23 cellular contexts compared by ENCODE assay signal in the genomic region with DNA sequence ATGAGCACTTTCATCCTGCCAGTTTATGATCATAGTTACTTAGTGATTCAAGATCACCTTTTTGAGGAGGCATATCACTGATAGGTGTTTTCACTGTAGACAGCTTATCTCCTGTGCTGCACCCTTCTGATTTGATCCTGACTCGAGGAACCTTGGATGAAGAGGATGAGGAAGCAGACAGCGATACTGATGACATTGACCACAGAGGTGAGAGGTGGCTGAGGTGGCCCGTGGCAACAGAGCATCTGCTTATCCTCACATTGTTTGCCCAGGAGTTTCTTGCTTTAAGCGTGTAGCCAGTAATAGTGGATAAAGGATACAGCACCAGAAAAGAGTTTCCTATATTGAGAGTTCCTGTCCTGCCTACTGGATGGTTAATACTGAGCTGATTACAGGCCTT. TPM values are rescaled to one million over a fixed set of nuclear protein-coding genes. Genes with fewer than 3 reads are reported as not detected.
DNase-seq lines count a peak whose midpoint lies in the region; ATAC-seq and TF ChIP-seq lines count a peak whose summit lies in the region.
"Had no signal": no experiment of that assay in that cellular context is flagged by ENCODE, and none has a peak within 500 bp of the region (broad histone marks: within the 10 kb centered on the region; RNA-seq: fewer than 3 reads in every experiment).

No MANE protein-coding gene starts in this region.

- no peaks in the 10 kb centered on the region for H3K9me3 ChIP-seq in T-helper 17 cell (ENCODE audit: control insufficient read depth, low read length, poor library complexity, severe bottlenecking)
- H3K9me3 ChIP-seq in neural progenitor cell (ENCODE audit: low read depth) = no peaks in the 10 kb centered on the region
- H3K9me3 ChIP-seq: Caco-2 had no signal

- H3K4me1 ChIP-seq in neural progenitor cell = no peaks in the 10 kb centered on the region
- H3K4me1 ChIP-seq: Caco-2 had no signal

- H3K27ac ChIP-seq in neural progenitor cell = no peak overlapping the region
- H3K27ac ChIP-seq: C4-2B had no signal

- H3K9me3 Mint-ChIP-seq in activated naive CD4-positive, alpha-beta T cell treated with anti-CD3 and anti-CD28 coated beads, Interleukin-2, amount 50 U/mL, for 72 hours = no peaks in the 10 kb centered on the region
- H3K9me3 Mint-ChIP-seq in activated naive CD4-positive, alpha-beta T cell treated with anti-CD3 and anti-CD28 coated beads, Interleukin-2, amount 10 ng/mL, durations not matched to agents 7 days and 5 days = no peaks in the 10 kb centered on the region
- H3K9me3 Mint-ChIP-seq in activated CD8-positive, alpha-beta T cell treated with anti-CD3 and anti-CD28 coated beads for 36 hours = no peaks in the 10 kb centered on the region
- H3K9me3 Mint-ChIP-seq in neural progenitor cell = no peaks in the 10 kb centered on the region
- H3K9me3 Mint-ChIP-seq: CD8-positive, alpha-beta T cell had no signal

- peaks cover 5 to 10% of the 10 kb centered on the region in 2 donors for H3K36me3 Mint-ChIP-seq in activated naive CD4-positive, alpha-beta T cell treated with anti-CD3 and anti-CD28 coated beads, Interleukin-2, amount 50 U/mL, for 72 hours
- peaks cover 36% of the 10 kb centered on the region for H3K36me3 Mint-ChIP-seq in activated naive CD4-positive, alpha-beta T cell treated with anti-CD3 and anti-CD28 coated beads, Interleukin-2, amount 10 ng/mL, durations not matched to agents 7 days and 5 days
- H3K36me3 Mint-ChIP-seq in T-helper 17 cell (ENCODE audit: low read depth) (peaks cover 9% of the 10 kb centered on the region), neural progenitor cell (peaks cover 8% of the 10 kb centered on the region)
- H3K36me3 Mint-ChIP-seq in activated CD8-positive, alpha-beta T cell treated with anti-CD3 and anti-CD28 coated beads for 36 hours (ENCODE audit: low read depth) = peaks cover 30% of the 10 kb centered on the region

- H4K20me1 ChIP-seq in neural progenitor cell (ENCODE audit: low read depth) = peaks cover 3% of the 10 kb centered on the region

- peak overlapping the region; percentile 39 to 58 for H3K27ac Mint-ChIP-seq in activated naive CD4-positive, alpha-beta T cell treated with anti-CD3 and anti-CD28 coated beads, Interleukin-2, amount 50 U/mL, for 72 hours
- no peak overlapping the region for H3K27ac Mint-ChIP-seq in activated naive CD4-positive, alpha-beta T cell treated with anti-CD3 and anti-CD28 coated beads, Interleukin-2, amount 10 ng/mL, durations not matched to agents 7 days and 5 days
- H3K27ac Mint-ChIP-seq in T-helper 17 cell (peak overlapping the region; percentile 32), neural progenitor cell (peak overlapping the region; percentile 17)
- H3K27ac Mint-ChIP-seq in activated CD8-positive, alpha-beta T cell treated with anti-CD3 and anti-CD28 coated beads for 36 hours = peak overlapping the region; percentile 20
- H3K27ac Mint-ChIP-seq: B cell; CD8-positive, alpha-beta T cell had no signal

- no peaks in the 10 kb centered on the region for H3K27me3 Mint-ChIP-seq in activated naive CD4-positive, alpha-beta T cell treated with anti-CD3 and anti-CD28 coated beads, Interleukin-2, amount 10 ng/mL, durations not matched to agents 7 days and 5 days
- H3K27me3 Mint-ChIP-seq in T-helper 17 cell (no peaks in the 10 kb centered on the region), neural progenitor cell (ENCODE audit: insufficient read depth, low read depth) (no peaks in the 10 kb centered on the region)
- H3K27me3 Mint-ChIP-seq in activated CD8-positive, alpha-beta T cell treated with anti-CD3 and anti-CD28 coated beads for 36 hours = no peaks in the 10 kb centered on the region
- H3K27me3 Mint-ChIP-seq: B cell had no signal

- CTCF ChIA-PET in activated naive CD4-positive, alpha-beta T cell treated with anti-CD3 and anti-CD28 coated beads, Interleukin-2, amount 10 ng/mL, durations not matched to agents 7 days and 5 days (lab: Charles Lee) = no interaction called here
- CTCF ChIA-PET in activated CD8-positive, alpha-beta T cell treated with anti-CD3 and anti-CD28 coated beads for 36 hours (lab: Charles Lee) = interaction anchor here (1.9 to 3.2 kb wide), 2 partner anchors 16 to 36 kb away, joined by 5 to 18 read pairs; partner anchors contain the start of gene SLC4A1AP

- no peaks in the 10 kb centered on the region for H3K79me2 ChIP-seq in neural progenitor cell (ENCODE audit: low read depth)

- no peak overlapping the region for H3K4me3 ChIP-seq in neural progenitor cell

- H3K4me1 Mint-ChIP-seq in activated naive CD4-positive, alpha-beta T cell treated with anti-CD3 and anti-CD28 coated beads, Interleukin-2, amount 10 ng/mL, durations not matched to agents 7 days and 5 days = no peaks in the 10 kb centered on the region
- H3K4me1 Mint-ChIP-seq in T-helper 17 cell (peaks cover 9% of the 10 kb centered on the region), neural progenitor cell (no peaks in the 10 kb centered on the region)
- peaks cover 4% of the 10 kb centered on the region for H3K4me1 Mint-ChIP-seq in activated CD8-positive, alpha-beta T cell treated with anti-CD3 and anti-CD28 coated beads for 36 hours (ENCODE audit: low read depth)
- H3K4me1 Mint-ChIP-seq: B cell had no signal

- POLR2A ChIA-PET in activated CD8-positive, alpha-beta T cell treated with anti-CD3 and anti-CD28 coated beads for 36 hours (lab: Charles Lee) = interaction anchor here (1.1 to 2.4 kb wide), 4 partner anchors 9 to 17 kb away, joined by 3 to 13 read pairs (median 6); partner anchors contain the start of genes SLC4A1AP and SUPT7L

- intact Hi-C loops in activated CD8-positive, alpha-beta T cell treated with anti-CD3 and anti-CD28 coated beads for 36 hours (cut with micrococcal nuclease) = no loop called here

- H2AFZ ChIP-seq in neural progenitor cell (replicated peaks) = no peak overlapping the region

- H3K36me3 ChIP-seq in neural progenitor cell = peaks cover 7% of the 10 kb centered on the region

- no peak overlapping the region for H3K4me3 Mint-ChIP-seq in activated naive CD4-positive, alpha-beta T cell treated with anti-CD3 and anti-CD28 coated beads, Interleukin-2, amount 10 ng/mL, durations not matched to agents 7 days and 5 days
- H3K4me3 Mint-ChIP-seq in T-helper 17 cell (no peak overlapping the region), neural progenitor cell (no peak overlapping the region)
- H3K4me3 Mint-ChIP-seq in activated CD8-positive, alpha-beta T cell treated with anti-CD3 and anti-CD28 coated beads for 36 hours = no peak overlapping the region
- H3K4me3 Mint-ChIP-seq: B cell; CD8-positive, alpha-beta T cell had no signal

- no peak overlapping the region for H3K9ac ChIP-seq in neural progenitor cell

- no peaks in the 10 kb centered on the region for H3K27me3 ChIP-seq in neural progenitor cell

- no peak overlapping the region for H3K4me2 ChIP-seq in neural progenitor cell

- TF ChIP-seq CTCF in activated CD8-positive, alpha-beta T cell treated with anti-CD3 and anti-CD28 coated beads for 36 hours (IDR thresholded peaks at IDR 0.05) = no peak
- TF ChIP-seq CTCF in neural progenitor cell (IDR thresholded peaks at IDR 0.05) = no peak

- ATAC-seq in activated naive CD4-positive, alpha-beta T cell treated with anti-CD3 and anti-CD28 coated beads, Interleukin-2, amount 50 U/mL, for 72 hours = no peak
- no peak for ATAC-seq in T-helper 17 cell
- ATAC-seq in activated CD8-positive, alpha-beta T cell treated with anti-CD3 and anti-CD28 coated beads for 36 hours = no peak
- ATAC-seq in HG03457 (IDR thresholded peaks at IDR 0.05; ENCODE audit: unreplicated experiment) = no peak
- ATAC-seq: CD8-positive, alpha-beta T cell had no signal

- H3F3A ChIP-seq in neural progenitor cell (ENCODE audit: low read depth) = peaks cover 3% of the 10 kb centered on the region

- no peak for DNase-seq in activated naive CD4-positive, alpha-beta T cell treated with anti-CD3 and anti-CD28 coated beads, Interleukin-2, amount 50 U/mL, for 72 hours (ENCODE audit: low spot score in 2 of 2)
- DNase-seq in activated naive CD4-positive, alpha-beta T cell treated with anti-CD3 and anti-CD28 coated beads, Interleukin-2, amount 10 ng/mL, durations not matched to agents 7 days and 5 days = no peak
- DNase-seq in T-helper 17 cell (no peak), neural progenitor cell (ENCODE audit: low spot score) (no peak), AML-193 (lab: John Stamatoyannopoulos, UW) (no peak)
- no peak for DNase-seq in activated CD8-positive, alpha-beta T cell treated with anti-CD3 and anti-CD28 coated beads for 36 hours
- DNase-seq: Caco-2; CD8-positive, alpha-beta T cell; H7; KG1; NCI-H1048; NCI-H1417; NCI-H1694 treated with DMSO at 0.1 percent for 48 hours; NCI-H2081 treated with DMSO at 0.1 percent for 48 hours; NCI-H2171; NCI-H226; NCI-H510A; NCI-H69; Right ventricle myocardium superior; RPMI8226 had no signal

RNA-seq across cellular contexts. Expression of gene SUPT7L, which starts 15.7 kb away (rescaled TPM):
- 10 to 100 TPM; 30.3 to 35.7 TPM for total RNA-seq in activated naive CD4-positive, alpha-beta T cell treated with anti-CD3 and anti-CD28 coated beads, Interleukin-2, amount 50 U/mL, for 72 hours
- 10 to 100 TPM; 48.8 to 51.1 TPM for total RNA-seq in T-helper 17 cell
- 10 to 100 TPM; 21.8 to 22.6 TPM for total RNA-seq in activated CD8-positive, alpha-beta T cell treated with anti-CD3 and anti-CD28 coated beads for 36 hours
- 35.7 and 43.5 TPM in 2 replicates for total RNA-seq in neural progenitor cell (ENCODE audit: low replicate concordance)

RNA-seq across cellular contexts. Expression of gene SLC4A1AP, which starts 16.0 kb away (rescaled TPM):
- 10 to 100 TPM; 23.9 to 28.1 TPM for total RNA-seq in activated naive CD4-positive, alpha-beta T cell treated with anti-CD3 and anti-CD28 coated beads, Interleukin-2, amount 50 U/mL, for 72 hours
- total RNA-seq in T-helper 17 cell (10 to 100 TPM; 18.2 to 18.7 TPM), neural progenitor cell (ENCODE audit: low replicate concordance) (24.9 and 32.2 TPM in 2 replicates)
- total RNA-seq in activated CD8-positive, alpha-beta T cell treated with anti-CD3 and anti-CD28 coated beads for 36 hours = 10 to 100 TPM; 19.1 to 19.3 TPM

RNA-seq across cellular contexts. Expression of gene GPN1, which starts 18.9 kb away (rescaled TPM):
- 10 to 100 TPM; 38.9 to 43.0 TPM for total RNA-seq in activated naive CD4-positive, alpha-beta T cell treated with anti-CD3 and anti-CD28 coated beads, Interleukin-2, amount 50 U/mL, for 72 hours
- total RNA-seq in T-helper 17 cell = 10 to 100 TPM; 27.6 to 27.7 TPM
- 10 to 100 TPM; 37.6 to 41.2 TPM for total RNA-seq in activated CD8-positive, alpha-beta T cell treated with anti-CD3 and anti-CD28 coated beads for 36 hours
- total RNA-seq in neural progenitor cell (ENCODE audit: low replicate concordance) = 54.9 and 59.2 TPM in 2 replicates

RNA-seq across cellular contexts. Expression of gene CCDC121, which starts 18.9 kb away (rescaled TPM):
- total RNA-seq in activated naive CD4-positive, alpha-beta T cell treated with anti-CD3 and anti-CD28 coated beads, Interleukin-2, amount 50 U/mL, for 72 hours = under 1 TPM in 1 of 2 donors, not detected in 1; 0.19 TPM
- total RNA-seq in T-helper 17 cell = 1 to 10 TPM; 1.3 TPM
- total RNA-seq in activated CD8-positive, alpha-beta T cell treated with anti-CD3 and anti-CD28 coated beads for 36 hours = under 1 TPM; 0.40 to 0.43 TPM
- 5.1 and 9.2 TPM in 2 replicates for total RNA-seq in neural progenitor cell (ENCODE audit: low replicate concordance)
